In genomic region chr3:98612587-98612986, GRCh38 we compare ENCODE assay signal across 2 cellular contexts.
A peak's percentile ranks its signal among the peaks of the same experiment; 100 is the strongest.
TF ChIP-seq lines count a peak whose summit lies in the region.

No MANE protein-coding gene starts in this region.

TF ChIP-seq in K562, 482 proteins besides CTCF, POLR2A, EP300 and RAD21 (continued from another document):
- TF ChIP-seq NFIC (IDR thresholded peaks at IDR 0.05) (0 out of 2 replicates have a peak, but pooled peaks have one; percentile 16), SAP30 (IDR thresholded peaks at IDR 0.05; ENCODE audit: borderline replicate concordance, insufficient read depth, low read depth, low read length, poor library complexity, severe bottlenecking) (no peak), SIRT6 (IDR thresholded peaks at IDR 0.05; ENCODE audit: low read depth, low read length) (no peak), ZNF217 (CRISPR knock-in tag; IDR thresholded peaks at IDR 0.05) (no peak)
- TF ChIP-seq, protein P1, sequence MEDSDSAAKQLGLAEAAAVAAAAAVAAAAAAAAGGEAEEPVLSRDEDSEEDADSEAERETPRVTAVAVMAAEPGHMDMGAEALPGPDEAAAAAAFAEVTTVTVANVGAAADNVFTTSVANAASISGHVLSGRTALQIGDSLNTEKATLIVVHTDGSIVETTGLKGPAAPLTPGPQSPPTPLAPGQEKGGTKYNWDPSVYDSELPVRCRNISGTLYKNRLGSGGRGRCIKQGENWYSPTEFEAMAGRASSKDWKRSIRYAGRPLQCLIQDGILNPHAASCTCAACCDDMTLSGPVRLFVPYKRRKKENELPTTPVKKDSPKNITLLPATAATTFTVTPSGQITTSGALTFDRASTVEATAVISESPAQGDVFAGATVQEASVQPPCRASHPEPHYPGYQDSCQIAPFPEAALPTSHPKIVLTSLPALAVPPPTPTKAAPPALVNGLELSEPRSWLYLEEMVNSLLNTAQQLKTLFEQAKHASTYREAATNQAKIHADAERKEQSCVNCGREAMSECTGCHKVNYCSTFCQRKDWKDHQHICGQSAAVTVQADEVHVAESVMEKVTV (CRISPR knock-in tag; IDR thresholded peaks at IDR 0.05), result no peak

TF ChIP-seq in SK-N-SH, 30 proteins besides CTCF, POLR2A, EP300 and RAD21 (continued from another document):
- TF ChIP-seq REST (IDR thresholded peaks at IDR 0.05; ENCODE audit: low read depth, low read length) (no peak), ZBTB33 (IDR thresholded peaks at IDR 0.05; ENCODE audit: borderline replicate concordance, low read depth) (no peak), IRF3 (IDR thresholded peaks at IDR 0.05; ENCODE audit: low read depth, low read length) (no peak), YY1 (IDR thresholded peaks at IDR 0.05; ENCODE audit: low read depth) (no peak), TEAD4 (IDR thresholded peaks at IDR 0.05; ENCODE audit: borderline replicate concordance, insufficient read depth) (no peak), EZH2phosphoT487 (IDR thresholded peaks at IDR 0.05; ENCODE audit: borderline replicate concordance, low read depth) (no peak)
- TF ChIP-seq, protein P2, sequence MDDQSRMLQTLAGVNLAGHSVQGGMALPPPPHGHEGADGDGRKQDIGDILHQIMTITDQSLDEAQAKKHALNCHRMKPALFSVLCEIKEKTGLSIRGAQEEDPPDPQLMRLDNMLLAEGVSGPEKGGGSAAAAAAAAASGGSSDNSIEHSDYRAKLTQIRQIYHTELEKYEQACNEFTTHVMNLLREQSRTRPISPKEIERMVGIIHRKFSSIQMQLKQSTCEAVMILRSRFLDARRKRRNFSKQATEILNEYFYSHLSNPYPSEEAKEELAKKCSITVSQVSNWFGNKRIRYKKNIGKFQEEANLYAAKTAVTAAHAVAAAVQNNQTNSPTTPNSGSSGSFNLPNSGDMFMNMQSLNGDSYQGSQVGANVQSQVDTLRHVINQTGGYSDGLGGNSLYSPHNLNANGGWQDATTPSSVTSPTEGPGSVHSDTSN (IDR thresholded peaks at IDR 0.05), result no peak
